ENCODE assay signal across 8 cellular contexts in genomic region chr20:43666376-43667328, GRCh38. TPM values are rescaled to one million over a fixed set of nuclear protein-coding genes. Genes with fewer than 3 reads are reported as not detected.
A peak's percentile ranks its signal among the peaks of the same experiment; 100 is the strongest.
DNase-seq lines count a peak whose midpoint lies in the region; ATAC-seq lines count a peak whose summit lies in the region.

MYBL2 (plus strand) TSS chr20:43667114; CDS start chr20:43667284, 170 bp downstream.

- intact Hi-C loops in Right ventricle myocardium superior (cut with DNase I) (no loop called here), sciatic nerve (cut with DNase I) (no loop called here)

- in situ Hi-C loops in KBM-7 (cut with MboI; ENCODE audit: low pct_unique_long_range_greater_than_20kb, low sequenced_read_pairs): no loop called here

- ATAC-seq in GM21717 (IDR thresholded peaks at IDR 0.05; ENCODE audit: unreplicated experiment) (peak; percentile 65), Right ventricle myocardium superior (ENCODE audit: poor library complexity) (peak; percentile 86), sciatic nerve (peak; percentile 72)

- DNase-seq in ELR (ENCODE audit: low read depth) (peak; percentile 84), KBM-7 (peak; percentile 57), SK-N-DZ (ENCODE audit: low spot score) (peak; percentile 79), Right ventricle myocardium superior (peak; percentile 63), sciatic nerve (ENCODE audit: low spot score) (no peak), mesenteric fat pad (ENCODE audit: low spot score) (no peak)
- DNase-seq in activated gamma-delta T cell treated with anti-CD3 and anti-CD28 coated beads, Interleukin-2, amount 50 U/mL, for 16 hours (ENCODE audit: low read depth): peak; percentile 48

RNA-seq across cellular contexts. Expression of gene MYBL2, which starts in this region (rescaled TPM):
- 87.6 and 99.1 TPM in 2 replicates for polyA plus RNA-seq in SK-N-DZ (2014; cell fraction: cytosol; rRNA removed)
- 65.7 and 84.3 TPM in 2 replicates for polyA plus RNA-seq in SK-N-DZ (2014; cell fraction: nucleus; rRNA removed)
- total RNA-seq in Right ventricle myocardium superior (0.78 TPM), sciatic nerve (0.40 TPM), mesenteric fat pad (not detected)

Comparison
In these comparisons a context has a peak if more than half of its experiments do, and no peak if none do; other contexts are left out.
1. Peak in DNase-seq and ATAC-seq in Right ventricle myocardium superior; RNA of the gene not detected or under 1 TPM.
2. Peak in ATAC-seq in sciatic nerve; RNA of the gene not detected or under 1 TPM.
3. DNase-seq: peak in ELR (single experiment), KBM-7 (single experiment), SK-N-DZ (single experiment) and activated gamma-delta T cell treated with anti-CD3 and anti-CD28 coated beads, Interleukin-2, amount 50 U/mL, for 16 hours (single experiment); none in sciatic nerve (single experiment) and mesenteric fat pad (single experiment).
4. Peak in every context shown above with its lines, with median percentiles within 50 percentile points of each other: ATAC-seq.